11 cellular contexts compared by ENCODE assay signal in the genomic region with DNA sequence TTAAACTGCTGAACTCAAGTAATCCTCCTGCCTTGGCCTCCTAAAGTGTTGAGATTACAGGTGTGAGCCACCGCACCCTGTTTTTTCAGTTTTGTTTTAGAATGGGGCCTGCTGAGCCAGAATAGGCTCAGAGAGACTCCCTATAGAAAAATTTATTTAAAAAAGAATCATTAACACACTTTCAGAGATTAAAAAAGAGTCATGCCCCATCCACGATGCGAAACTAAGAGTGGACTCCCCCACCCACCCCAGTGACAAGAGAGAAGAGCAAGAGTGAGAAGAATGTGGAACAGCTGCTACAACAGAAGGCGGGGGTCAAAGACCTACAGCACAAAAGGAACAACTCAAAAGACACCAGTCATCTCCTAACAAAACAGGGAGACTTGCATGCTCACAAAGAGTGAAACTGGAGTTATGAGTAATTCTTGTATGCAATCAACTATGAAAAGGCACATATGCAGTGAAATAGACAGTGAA. TPM values are rescaled to one million over a fixed set of nuclear protein-coding genes. Genes with fewer than 3 reads are reported as not detected.
DNase-seq lines count a peak whose midpoint lies in the region; ATAC-seq and TF ChIP-seq lines count a peak whose summit lies in the region.
"Had no signal": no experiment of that assay in that cellular context is flagged by ENCODE, and none has a peak within 500 bp of the region (broad histone marks: within the 10 kb centered on the region; RNA-seq: fewer than 3 reads in every experiment).

No MANE protein-coding gene starts in this region.

- H3F3A ChIP-seq in PC-3 (ENCODE audit: low read length, unreplicated experiment), result no peaks in the 10 kb centered on the region

- H3K4me3 ChIP-seq in PC-3 (ENCODE audit: low read length), result no peak overlapping the region
- H3K4me3 ChIP-seq: ascending aorta, K562 had no signal

- POLR2A ChIA-PET in PC-3 (lab: Charles Lee; ENCODE audit: unreplicated experiment), result no interaction called here

- TF ChIP-seq CTCF in PC-3 (conservative IDR thresholded peaks at IDR 0.05; ENCODE audit: low read depth, low read length), result no peak

- CTCF ChIA-PET in PC-3 (lab: Charles Lee), result no interaction called here

- H3K27ac ChIP-seq in PC-3 (ENCODE audit: low read length), result no peak overlapping the region
- H3K27ac ChIP-seq: ascending aorta had no signal

- ATAC-seq in GM18499 (IDR thresholded peaks at IDR 0.05; ENCODE audit: insufficient read depth, unreplicated experiment) (peak; percentile 93), GM19395 (IDR thresholded peaks at IDR 0.05; ENCODE audit: unreplicated experiment) (peak; percentile 99), HG03045 (IDR thresholded peaks at IDR 0.05; ENCODE audit: unreplicated experiment) (peak; percentile 93), PC-3 (no peak)
- ATAC-seq: K562 had no signal

- no peak overlapping the region for H3K4me2 ChIP-seq in PC-3 (ENCODE audit: low read length)

- H4K20me1 ChIP-seq in PC-3 (ENCODE audit: low read length), result no peaks in the 10 kb centered on the region

- DNase-seq in activated T-helper 9 cell treated with anti-CD3 and anti-CD28 coated beads, Interleukin-2, amount 50 U/mL, for 16 hours (ENCODE audit: low read depth), result peak; percentile 3
- DNase-seq in C1 segment of cervical spinal cord (lab: John Stamatoyannopoulos, UW) (no peak), PC-3 (no peak), inferior parietal cortex (ENCODE audit: extremely low spot score) (no peak), NCI-H1436 (lab: John Stamatoyannopoulos, UW) (no peak)
- DNase-seq: naive B cell had no signal

- H3K9me3 ChIP-seq in PC-3 (ENCODE audit: low read length), result no peaks in the 10 kb centered on the region
- H3K9me3 ChIP-seq: ascending aorta had no signal

- no peaks in the 10 kb centered on the region for H3K4me1 ChIP-seq in PC-3 (ENCODE audit: insufficient read depth, low read length)
- H3K4me1 ChIP-seq: ascending aorta had no signal

- H3K9ac ChIP-seq in PC-3 (ENCODE audit: low read length), result no peak overlapping the region

- no peaks in the 10 kb centered on the region for H3K27me3 ChIP-seq in PC-3 (ENCODE audit: low read length)
- H3K27me3 ChIP-seq: ascending aorta had no signal

- H3K79me2 ChIP-seq in PC-3 (ENCODE audit: low read length), result no peaks in the 10 kb centered on the region

- no peak overlapping the region for H2AFZ ChIP-seq in PC-3 (ENCODE audit: low read length)

- no peaks in the 10 kb centered on the region for H3K36me3 ChIP-seq in PC-3 (ENCODE audit: low read depth, low read length)
- H3K36me3 ChIP-seq: ascending aorta had no signal

- intact Hi-C loops in PC-3 (cut with micrococcal nuclease), result no loop called here

- no TSS peak for BruUV-seq in PC-3 (replicated peaks; lab: Mats Ljungman, UMichigan)

- H3K9me2 ChIP-seq in PC-3 (replicated peaks; ENCODE audit: low read length), result no peaks in the 10 kb centered on the region

RNA-seq across cellular contexts. Expression of gene GLDC, which starts 47.2 kb away (rescaled TPM):
- 5.4 and 8.1 TPM in 2 replicates for total RNA-seq in PC-3 (2014; rRNA removed)
